Comparison of ENCODE assay signal across 8 cellular contexts in the genomic region with DNA sequence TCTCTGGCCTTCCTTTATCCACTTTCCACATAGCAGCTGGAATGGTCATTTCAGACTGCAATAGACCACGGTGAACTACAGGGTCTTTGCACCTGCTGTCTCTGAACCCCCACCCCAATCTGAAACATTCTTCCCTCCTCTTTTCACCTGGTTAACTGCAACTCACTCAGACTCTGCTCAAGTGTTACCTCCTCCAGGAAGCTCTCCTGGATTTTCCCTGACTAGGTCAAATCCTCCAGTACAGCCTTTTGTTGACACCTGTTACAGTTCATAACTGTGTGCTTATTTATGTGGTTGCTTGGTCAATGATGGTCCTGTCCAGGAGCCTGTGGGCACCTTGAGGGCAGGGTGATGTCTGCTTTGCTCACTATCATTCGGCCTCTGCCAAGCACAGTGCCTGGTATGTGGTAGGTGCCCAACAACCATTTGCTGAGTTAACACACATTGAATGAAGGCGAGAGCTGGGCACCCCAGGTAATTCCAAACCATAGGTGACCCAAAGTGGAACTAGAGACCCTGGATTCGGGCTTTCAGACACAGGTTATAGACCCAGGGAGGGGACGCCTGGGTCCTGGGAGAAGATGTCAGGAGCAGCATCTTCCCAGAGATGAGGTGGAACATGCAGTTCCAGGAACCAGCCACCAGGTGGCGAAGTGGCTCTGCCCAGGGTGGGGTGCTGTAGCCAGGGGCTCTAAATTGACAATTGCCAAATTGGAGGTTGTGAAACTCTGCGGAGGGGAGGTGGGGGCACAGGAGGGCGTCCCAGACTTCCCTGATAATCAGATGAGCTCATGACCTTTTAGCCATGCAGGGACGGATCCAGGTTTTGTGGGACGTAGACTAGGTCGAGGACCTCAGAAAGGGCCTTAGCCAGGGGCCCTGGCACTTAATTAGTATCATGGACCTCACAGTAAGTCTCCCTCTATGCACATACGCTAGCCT. TPM values are rescaled to one million over a fixed set of nuclear protein-coding genes. Genes with fewer than 3 reads are reported as not detected.
DNase-seq lines count a peak whose midpoint lies in the region; ATAC-seq and TF ChIP-seq lines count a peak whose summit lies in the region.

No MANE protein-coding gene starts in this region.

- intact Hi-C loops in mucosa of descending colon (cut with DNase I, micrococcal nuclease) = loop anchor here in 1 of 2 donors (10.0 kb wide), 1 partner anchor 80 kb away; the partner anchor contains the start of gene GLTP

- H3K9me3 ChIP-seq in mucosa of descending colon = no peaks in the 10 kb centered on the region

- H3K36me3 ChIP-seq in mucosa of descending colon (ENCODE audit: low read depth) = no peaks in the 10 kb centered on the region

- no peak overlapping the region for H3K4me3 ChIP-seq in GM12875 (ENCODE audit: low read depth, low read length)
- H3K4me3 ChIP-seq in epithelial cell of esophagus (ENCODE audit: low read length) = no peak overlapping the region
- H3K4me3 ChIP-seq in mucosa of descending colon = no peak overlapping the region

- TF ChIP-seq CTCF in GM12875 (IDR thresholded peaks at IDR 0.05; ENCODE audit: borderline replicate concordance, insufficient read depth, low read depth, low read length) = peak; percentile 96
- peak; percentile 98 for TF ChIP-seq CTCF in epithelial cell of esophagus (IDR thresholded peaks at IDR 0.05; ENCODE audit: insufficient read depth, low read depth, low read length, missing control alignments)
- TF ChIP-seq CTCF in mucosa of descending colon (IDR thresholded peaks at IDR 0.05) = peak; percentile 93

- no peaks in the 10 kb centered on the region for H3K9me3 Mint-ChIP-seq in activated CD8-positive, alpha-beta memory T cell treated with anti-CD3 and anti-CD28 coated beads, Interleukin-2, amount 10 ng/mL, durations not matched to agents 7 days and 5 days (ENCODE audit: low read depth)

- H3K4me1 ChIP-seq in mucosa of descending colon (ENCODE audit: low read depth) = no peaks in the 10 kb centered on the region

- DNase-seq in A172 (ENCODE audit: low spot score) = peak; percentile 38
- DNase-seq in NCI-H69 (lab: John Stamatoyannopoulos, UW) = peak; percentile 59
- peak; percentile 74 for DNase-seq in activated CD8-positive, alpha-beta memory T cell treated with anti-CD3 and anti-CD28 coated beads, Interleukin-2, amount 10 ng/mL, durations not matched to agents 7 days and 5 days
- peak; percentile 61 for DNase-seq in epithelial cell of esophagus (ENCODE audit: low read depth)
- DNase-seq in mucosa of descending colon = peak in 2 of 3 donors; percentile 75 to 78
- peak; percentile 81 for DNase-seq in stimulated activated CD8-positive, alpha-beta memory T cell treated with anti-CD3 and anti-CD28 coated beads, Interleukin-4, amount 100 ng/mL, for 48 hours
- DNase-seq in cortex of kidney (lab: John Stamatoyannopoulos, UW) = no peak

- H3K27ac Mint-ChIP-seq in activated CD8-positive, alpha-beta memory T cell treated with anti-CD3 and anti-CD28 coated beads, Interleukin-2, amount 10 ng/mL, durations not matched to agents 7 days and 5 days = no peak overlapping the region

- ATAC-seq in activated CD8-positive, alpha-beta memory T cell treated with anti-CD3 and anti-CD28 coated beads, Interleukin-2, amount 10 ng/mL, durations not matched to agents 7 days and 5 days = peak; percentile 76
- ATAC-seq in mucosa of descending colon = peak; percentile 89

- no peak overlapping the region for H3K4me3 Mint-ChIP-seq in activated CD8-positive, alpha-beta memory T cell treated with anti-CD3 and anti-CD28 coated beads, Interleukin-2, amount 10 ng/mL, durations not matched to agents 7 days and 5 days

- CTCF ChIA-PET in activated CD8-positive, alpha-beta memory T cell treated with anti-CD3 and anti-CD28 coated beads, Interleukin-2, amount 10 ng/mL, durations not matched to agents 7 days and 5 days (lab: Charles Lee) = interaction anchor here (0.7 to 5.4 kb wide), 21 partner anchors 8 to 644 kb away, joined by 3 to 103 read pairs (median 4); no protein-coding TSS in a partner anchor

- no peaks in the 10 kb centered on the region for H3K36me3 Mint-ChIP-seq in activated CD8-positive, alpha-beta memory T cell treated with anti-CD3 and anti-CD28 coated beads, Interleukin-2, amount 10 ng/mL, durations not matched to agents 7 days and 5 days

- H3K27me3 Mint-ChIP-seq in activated CD8-positive, alpha-beta memory T cell treated with anti-CD3 and anti-CD28 coated beads, Interleukin-2, amount 10 ng/mL, durations not matched to agents 7 days and 5 days = no peaks in the 10 kb centered on the region

- no peaks in the 10 kb centered on the region for H3K4me1 Mint-ChIP-seq in activated CD8-positive, alpha-beta memory T cell treated with anti-CD3 and anti-CD28 coated beads, Interleukin-2, amount 10 ng/mL, durations not matched to agents 7 days and 5 days

RNA-seq across cellular contexts. Expression of gene TRPV4, which starts 28.1 kb away (rescaled TPM):
- total RNA-seq in A172 (2014; rRNA removed; shearing (Covaris generic)) = not detected in 2 replicates
- not detected for total RNA-seq in activated CD8-positive, alpha-beta memory T cell treated with anti-CD3 and anti-CD28 coated beads, Interleukin-2, amount 10 ng/mL, durations not matched to agents 7 days and 5 days
- total RNA-seq in mucosa of descending colon = under 1 TPM; 0.43 to 0.92 (median 0.48) TPM
